ENCODE assay signal across 11 cellular contexts in the genomic region with DNA sequence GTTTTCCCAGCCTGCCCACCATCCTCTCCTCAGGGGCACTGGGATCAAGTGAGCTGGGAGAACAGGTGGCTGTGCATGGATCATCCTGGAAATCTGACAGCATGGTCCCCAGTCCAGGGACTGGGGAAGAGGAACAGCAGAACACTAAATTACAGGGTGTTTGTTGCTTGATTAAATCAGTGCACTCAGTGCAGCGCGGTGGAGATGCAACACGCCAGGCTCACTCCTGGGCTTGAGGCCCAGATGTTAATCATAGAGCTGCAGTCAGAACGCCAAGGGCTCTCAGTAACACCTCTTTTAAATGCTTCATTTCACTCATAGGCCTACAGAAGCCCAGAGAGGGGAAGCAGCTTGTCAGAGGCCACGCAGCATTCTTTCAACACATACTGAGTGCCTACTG. TPM values are rescaled to one million over a fixed set of nuclear protein-coding genes. Genes with fewer than 3 reads are reported as not detected.
DNase-seq lines count a peak whose midpoint lies in the region; ATAC-seq, FAIRE-seq and TF ChIP-seq lines count a peak whose summit lies in the region.
"Had no signal": no experiment of that assay in that cellular context is flagged by ENCODE, and none has a peak within 500 bp of the region (broad histone marks: within the 10 kb centered on the region; RNA-seq: fewer than 3 reads in every experiment).

No MANE protein-coding gene starts in this region.

- ATAC-seq in WTC11 (no peak), pancreas (peak in 3 of 4 donors; percentile 52 to 78 (median 57)), GM21825 (IDR thresholded peaks at IDR 0.05; ENCODE audit: unreplicated experiment) (no peak), natural killer cell (no peak), GM19467 (IDR thresholded peaks at IDR 0.05; ENCODE audit: unreplicated experiment) (no peak)
- ATAC-seq: activated CD8-positive, alpha-beta memory T cell treated with anti-CD3 and anti-CD28 coated beads, Interleukin-2, amount 10 ng/mL, durations not matched to agents 7 days and 5 days had no signal

- H3K4me1 Mint-ChIP-seq in WTC11 (peaks cover 29% of the 10 kb centered on the region), glutamatergic neuron (ENCODE audit: low read depth, unreplicated experiment) (no peaks in the 10 kb centered on the region), natural killer cell (no peaks in the 10 kb centered on the region)
- H3K4me1 Mint-ChIP-seq: activated CD8-positive, alpha-beta memory T cell treated with anti-CD3 and anti-CD28 coated beads, Interleukin-2, amount 10 ng/mL, durations not matched to agents 7 days and 5 days had no signal

- no peaks in the 10 kb centered on the region for H3K27me3 Mint-ChIP-seq in WTC11 (ENCODE audit: low read depth)
- peaks cover 1% of the 10 kb centered on the region for H3K27me3 Mint-ChIP-seq in glutamatergic neuron (ENCODE audit: unreplicated experiment)
- peaks cover 0 to 4% of the 10 kb centered on the region in 2 donors for H3K27me3 Mint-ChIP-seq in natural killer cell (ENCODE audit: low read depth in 2 of 2)
- H3K27me3 Mint-ChIP-seq: activated CD8-positive, alpha-beta memory T cell treated with anti-CD3 and anti-CD28 coated beads, Interleukin-2, amount 10 ng/mL, durations not matched to agents 7 days and 5 days had no signal

- TF ChIP-seq CTCF in WTC11 (IDR thresholded peaks at IDR 0.05): no peak
- no peak for TF ChIP-seq CTCF in glutamatergic neuron (IDR thresholded peaks at IDR 0.05; ENCODE audit: partially characterized antibody, unreplicated experiment)
- TF ChIP-seq CTCF in pancreas (IDR thresholded peaks at IDR 0.05): no peak
- no peak for TF ChIP-seq CTCF in natural killer cell (IDR thresholded peaks at IDR 0.05)

- DNase-seq in GM04503 (ENCODE audit: low read depth): peak; percentile 26
- no peak for DNase-seq in WTC11 (ENCODE audit: low spot score)
- DNase-seq in glutamatergic neuron: no peak
- DNase-seq in pancreas: no peak
- no peak for DNase-seq in natural killer cell
- no peak for DNase-seq in T-helper 2 cell
- DNase-seq: activated CD8-positive, alpha-beta memory T cell treated with anti-CD3 and anti-CD28 coated beads, Interleukin-2, amount 10 ng/mL, durations not matched to agents 7 days and 5 days; NCI-H526 had no signal

- POLR2A ChIA-PET in WTC11 (lab: Charles Lee): interaction anchor here (0.5 to 0.6 kb wide), 2 partner anchors 62 to 711 kb away, joined by 4 to 7 read pairs; no protein-coding TSS in a partner anchor

- no peak overlapping the region for H3K4me3 ChIP-seq in pancreas
- H3K4me3 ChIP-seq: breast epithelium had no signal

- H3K9me3 ChIP-seq in pancreas: no peaks in the 10 kb centered on the region
- H3K9me3 ChIP-seq: breast epithelium had no signal

- H3K9me3 Mint-ChIP-seq in WTC11: no peaks in the 10 kb centered on the region
- no peaks in the 10 kb centered on the region for H3K9me3 Mint-ChIP-seq in glutamatergic neuron (ENCODE audit: unreplicated experiment)
- H3K9me3 Mint-ChIP-seq in natural killer cell: no peaks in the 10 kb centered on the region

- peak overlapping the region; percentile 26 for H3K27ac Mint-ChIP-seq in WTC11
- H3K27ac Mint-ChIP-seq in glutamatergic neuron (ENCODE audit: unreplicated experiment): peak overlapping the region; percentile 70
- H3K27ac Mint-ChIP-seq in natural killer cell: no peak overlapping the region
- H3K27ac Mint-ChIP-seq: activated CD8-positive, alpha-beta memory T cell treated with anti-CD3 and anti-CD28 coated beads, Interleukin-2, amount 10 ng/mL, durations not matched to agents 7 days and 5 days had no signal

- H3K27me3 ChIP-seq in pancreas: no peaks in the 10 kb centered on the region
- H3K27me3 ChIP-seq: breast epithelium had no signal

- no peaks in the 10 kb centered on the region for H3K36me3 ChIP-seq in pancreas
- H3K36me3 ChIP-seq: breast epithelium had no signal

- WGBS in pancreas, 2 donors: 66 to 67% methylated on average over 5 of the region's 5 CpGs

- H3K4me1 ChIP-seq in pancreas: peaks cover 0 to 4% (median 0%) of the 10 kb centered on the region in 3 donors

- intact Hi-C loops in pancreas (cut with DNase I): no loop called here
- intact Hi-C loops in natural killer cell (cut with micrococcal nuclease): no loop called here

- CTCF ChIA-PET in WTC11 (lab: Charles Lee): interaction anchor here (1.5 kb wide), 1 partner anchor 17 kb away, joined by 3 read pairs; no protein-coding TSS in a partner anchor

- H3K36me3 Mint-ChIP-seq in WTC11 (peaks cover 9% of the 10 kb centered on the region), glutamatergic neuron (ENCODE audit: unreplicated experiment) (no peaks in the 10 kb centered on the region), natural killer cell (no peaks in the 10 kb centered on the region)
- H3K36me3 Mint-ChIP-seq: activated CD8-positive, alpha-beta memory T cell treated with anti-CD3 and anti-CD28 coated beads, Interleukin-2, amount 10 ng/mL, durations not matched to agents 7 days and 5 days had no signal

- FAIRE-seq in pancreas (lab: Jason Lieb, UNC): no peak

- no peak overlapping the region for H3K4me3 Mint-ChIP-seq in WTC11
- H3K4me3 Mint-ChIP-seq in glutamatergic neuron (ENCODE audit: unreplicated experiment): no peak overlapping the region
- no peak overlapping the region for H3K4me3 Mint-ChIP-seq in natural killer cell
- H3K4me3 Mint-ChIP-seq: activated CD8-positive, alpha-beta memory T cell treated with anti-CD3 and anti-CD28 coated beads, Interleukin-2, amount 10 ng/mL, durations not matched to agents 7 days and 5 days had no signal

- peak overlapping the region in 1 of 4 donors; percentile 24 for H3K27ac ChIP-seq in pancreas

TF ChIP-seq in WTC11, 78 proteins besides CTCF, POLR2A, EP300 and RAD21 (continues in another document):
- TF ChIP-seq E2F4 (CRISPR knock-in tag; IDR thresholded peaks at IDR 0.05; ENCODE audit: borderline replicate concordance, low read depth) (no peak), CREM (CRISPR knock-in tag; IDR thresholded peaks at IDR 0.05) (no peak), ZNF138 (CRISPR knock-in tag; conservative IDR thresholded peaks at IDR 0.05) (no peak), TCF7 (CRISPR knock-in tag; IDR thresholded peaks at IDR 0.05; ENCODE audit: low read depth) (no peak), ZNF425 (CRISPR knock-in tag; conservative IDR thresholded peaks at IDR 0.05) (no peak)
- TF ChIP-seq, protein P1, sequence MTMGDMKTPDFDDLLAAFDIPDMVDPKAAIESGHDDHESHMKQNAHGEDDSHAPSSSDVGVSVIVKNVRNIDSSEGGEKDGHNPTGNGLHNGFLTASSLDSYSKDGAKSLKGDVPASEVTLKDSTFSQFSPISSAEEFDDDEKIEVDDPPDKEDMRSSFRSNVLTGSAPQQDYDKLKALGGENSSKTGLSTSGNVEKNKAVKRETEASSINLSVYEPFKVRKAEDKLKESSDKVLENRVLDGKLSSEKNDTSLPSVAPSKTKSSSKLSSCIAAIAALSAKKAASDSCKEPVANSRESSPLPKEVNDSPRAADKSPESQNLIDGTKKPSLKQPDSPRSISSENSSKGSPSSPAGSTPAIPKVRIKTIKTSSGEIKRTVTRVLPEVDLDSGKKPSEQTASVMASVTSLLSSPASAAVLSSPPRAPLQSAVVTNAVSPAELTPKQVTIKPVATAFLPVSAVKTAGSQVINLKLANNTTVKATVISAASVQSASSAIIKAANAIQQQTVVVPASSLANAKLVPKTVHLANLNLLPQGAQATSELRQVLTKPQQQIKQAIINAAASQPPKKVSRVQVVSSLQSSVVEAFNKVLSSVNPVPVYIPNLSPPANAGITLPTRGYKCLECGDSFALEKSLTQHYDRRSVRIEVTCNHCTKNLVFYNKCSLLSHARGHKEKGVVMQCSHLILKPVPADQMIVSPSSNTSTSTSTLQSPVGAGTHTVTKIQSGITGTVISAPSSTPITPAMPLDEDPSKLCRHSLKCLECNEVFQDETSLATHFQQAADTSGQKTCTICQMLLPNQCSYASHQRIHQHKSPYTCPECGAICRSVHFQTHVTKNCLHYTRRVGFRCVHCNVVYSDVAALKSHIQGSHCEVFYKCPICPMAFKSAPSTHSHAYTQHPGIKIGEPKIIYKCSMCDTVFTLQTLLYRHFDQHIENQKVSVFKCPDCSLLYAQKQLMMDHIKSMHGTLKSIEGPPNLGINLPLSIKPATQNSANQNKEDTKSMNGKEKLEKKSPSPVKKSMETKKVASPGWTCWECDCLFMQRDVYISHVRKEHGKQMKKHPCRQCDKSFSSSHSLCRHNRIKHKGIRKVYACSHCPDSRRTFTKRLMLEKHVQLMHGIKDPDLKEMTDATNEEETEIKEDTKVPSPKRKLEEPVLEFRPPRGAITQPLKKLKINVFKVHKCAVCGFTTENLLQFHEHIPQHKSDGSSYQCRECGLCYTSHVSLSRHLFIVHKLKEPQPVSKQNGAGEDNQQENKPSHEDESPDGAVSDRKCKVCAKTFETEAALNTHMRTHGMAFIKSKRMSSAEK (CRISPR knock-in tag; IDR thresholded peaks at IDR 0.05; ENCODE audit: borderline replicate concordance): no peak

RNA-seq across cellular contexts. Expression of gene LARP1, which starts 14.2 kb away (rescaled TPM):
- 360 to 406 TPM (median 378 TPM) in 3 replicates for total RNA-seq in WTC11 (2021)
- 199 TPM for total RNA-seq in glutamatergic neuron (ENCODE audit: unreplicated experiment)
- 100 to 1,000 TPM; 108 to 195 (median 119) TPM for total RNA-seq in pancreas
- 10 to 100 TPM; 35.8 to 50.4 TPM for polyA plus RNA-seq in pancreas
- total RNA-seq in natural killer cell: 100 to 1,000 TPM; 103 to 117 (median 112) TPM

Comparison
In these comparisons a context has a peak if more than half of its experiments do, and no peak if none do; other contexts are left out.
1. ATAC-seq: peak in pancreas (3 of 4); none in WTC11 (single experiment), GM21825 (single experiment), natural killer cell (0 of 3) and GM19467 (single experiment).
2. H3K27ac Mint-ChIP-seq: peak in WTC11 (single experiment) and glutamatergic neuron (single experiment); none in natural killer cell (0 of 2).